Comparison of ENCODE assay signal across 1 cellular context in genomic region chr5:150762216-150762615, GRCh38.
A peak's percentile ranks its signal among the peaks of the same experiment; 100 is the strongest.
TF ChIP-seq lines count a peak whose summit lies in the region.

No MANE protein-coding gene starts in this region.

TF ChIP-seq in K562, 482 proteins besides CTCF, POLR2A, EP300 and RAD21:
- no peak for TF ChIP-seq PML (IDR thresholded peaks at IDR 0.05; ENCODE audit: low read length)
- peak; percentile 34; the same call in 1 of the 2 replicates for TF ChIP-seq ZFX (CRISPR knock-in tag; IDR thresholded peaks at IDR 0.05)
- TF ChIP-seq CEBPB (tag; IDR thresholded peaks at IDR 0.05), result peak; percentile 45
